In genomic region chr11:63622318-63622717, GRCh38 we compare ENCODE assay signal across 13 cellular contexts. TPM values are rescaled to one million over a fixed set of nuclear protein-coding genes. Genes with fewer than 3 reads are reported as not detected.
A peak's percentile ranks its signal among the peaks of the same experiment; 100 is the strongest.
DNase-seq lines count a peak whose midpoint lies in the region; TF ChIP-seq lines count a peak whose summit lies in the region.
"Had no signal": no experiment of that assay in that cellular context is flagged by ENCODE, and none has a peak within 500 bp of the region (broad histone marks: within the 10 kb centered on the region; RNA-seq: fewer than 3 reads in every experiment).

No MANE protein-coding gene starts in this region.

- H3K9me3 ChIP-seq in right atrium auricular region (no peaks in the 10 kb centered on the region), left ventricle myocardium inferior (replicated peaks) (no peaks in the 10 kb centered on the region)
- H3K9me3 ChIP-seq: heart left ventricle, ovary had no signal

- no peaks in the 10 kb centered on the region for H3K27me3 Mint-ChIP-seq in activated T-helper 2 cell treated with anti-CD3 and anti-CD28 coated beads, Interferon-gamma antibody, Interleukin-2, Interleukin-4, amounts not matched to agents 10 μg/mL and 5 μg/mL and 100 μg/mL, durations not matched to agents 14 hours and 24 hours and 36 hours (ENCODE audit: low read depth)

- DNase-seq in right atrium auricular region (ENCODE audit: low spot score) (peak; percentile 5), left ventricle myocardium inferior (no peak), epithelial cell of prostate (ENCODE audit: low read depth, low spot score) (peak; percentile 45)
- no peak for DNase-seq in activated T-helper 2 cell treated with anti-CD3 and anti-CD28 coated beads, Interferon-gamma antibody, Interleukin-2, Interleukin-4, amounts not matched to agents 10 μg/mL and 5 μg/mL and 100 μg/mL, durations not matched to agents 14 hours and 24 hours and 36 hours (ENCODE audit: low spot score)
- no peak for DNase-seq in effector CD4-positive, alpha-beta T cell
- no peak for DNase-seq in central memory CD4-positive, alpha-beta T cell
- DNase-seq: effector CD8-positive, alpha-beta T cell; heart left ventricle; NCI-H1694 treated with DMSO at 0.1 percent for 48 hours; stimulated activated CD4-positive, alpha-beta T cell treated with anti-CD3 and anti-CD28 coated beads, Interleukin-1b, Interleukin-23, amount 100 ng/mL, for 48 hours; stimulated activated naive CD4-positive, alpha-beta T cell treated with Interleukin-2 at 50 U/mL for 16 hours had no signal

- no peaks in the 10 kb centered on the region for H3K36me3 ChIP-seq in right atrium auricular region
- H3K36me3 ChIP-seq in left ventricle myocardium inferior, result peaks cover 3% of the 10 kb centered on the region
- H3K36me3 ChIP-seq: ovary had no signal

- no peaks in the 10 kb centered on the region for H3K4me1 Mint-ChIP-seq in activated T-helper 2 cell treated with anti-CD3 and anti-CD28 coated beads, Interferon-gamma antibody, Interleukin-2, Interleukin-4, amounts not matched to agents 10 μg/mL and 5 μg/mL and 100 μg/mL, durations not matched to agents 14 hours and 24 hours and 36 hours (ENCODE audit: low read depth)

- H3K4me3 Mint-ChIP-seq in activated T-helper 2 cell treated with anti-CD3 and anti-CD28 coated beads, Interferon-gamma antibody, Interleukin-2, Interleukin-4, amounts not matched to agents 10 μg/mL and 5 μg/mL and 100 μg/mL, durations not matched to agents 14 hours and 24 hours and 36 hours (ENCODE audit: low read depth), result no peak overlapping the region
- H3K4me3 Mint-ChIP-seq: memory B cell had no signal

- no peaks in the 10 kb centered on the region for H3K27me3 ChIP-seq in right atrium auricular region
- H3K27me3 ChIP-seq in left ventricle myocardium inferior (ENCODE audit: low read depth), result no peaks in the 10 kb centered on the region
- H3K27me3 ChIP-seq: heart left ventricle, ovary had no signal

- TF ChIP-seq CTCF in right atrium auricular region (IDR thresholded peaks at IDR 0.05), result no peak
- no peak for TF ChIP-seq CTCF in left ventricle myocardium inferior (IDR thresholded peaks at IDR 0.05; ENCODE audit: borderline replicate concordance)

- H3K4me1 ChIP-seq in right atrium auricular region (no peaks in the 10 kb centered on the region), left ventricle myocardium inferior (peaks cover 3% of the 10 kb centered on the region)

- intact Hi-C loops in left ventricle myocardium inferior (cut with micrococcal nuclease), result no loop called here
- intact Hi-C loops in activated T-helper 2 cell treated with anti-CD3 and anti-CD28 coated beads, Interferon-gamma antibody, Interleukin-2, Interleukin-4, amounts not matched to agents 10 μg/mL and 5 μg/mL and 100 μg/mL, durations not matched to agents 14 hours and 24 hours and 36 hours (cut with micrococcal nuclease), result no loop called here

- H3K4me3 ChIP-seq in right atrium auricular region (no peak overlapping the region), left ventricle myocardium inferior (no peak overlapping the region)
- H3K4me3 ChIP-seq: heart left ventricle, ovary had no signal

- no peak overlapping the region for H3K27ac Mint-ChIP-seq in activated T-helper 2 cell treated with anti-CD3 and anti-CD28 coated beads, Interferon-gamma antibody, Interleukin-2, Interleukin-4, amounts not matched to agents 10 μg/mL and 5 μg/mL and 100 μg/mL, durations not matched to agents 14 hours and 24 hours and 36 hours
- H3K27ac Mint-ChIP-seq: memory B cell had no signal

- H3K36me3 Mint-ChIP-seq in activated T-helper 2 cell treated with anti-CD3 and anti-CD28 coated beads, Interferon-gamma antibody, Interleukin-2, Interleukin-4, amounts not matched to agents 10 μg/mL and 5 μg/mL and 100 μg/mL, durations not matched to agents 14 hours and 24 hours and 36 hours (ENCODE audit: low read depth), result no peaks in the 10 kb centered on the region
- H3K36me3 Mint-ChIP-seq: memory B cell had no signal

- no peaks in the 10 kb centered on the region for H3K9me3 Mint-ChIP-seq in activated T-helper 2 cell treated with anti-CD3 and anti-CD28 coated beads, Interferon-gamma antibody, Interleukin-2, Interleukin-4, amounts not matched to agents 10 μg/mL and 5 μg/mL and 100 μg/mL, durations not matched to agents 14 hours and 24 hours and 36 hours
- H3K9me3 Mint-ChIP-seq: memory B cell had no signal

- H3K27ac ChIP-seq in right atrium auricular region, result no peak overlapping the region
- H3K27ac ChIP-seq in left ventricle myocardium inferior (replicated peaks), result no peak overlapping the region
- no peak overlapping the region for H3K27ac ChIP-seq in epithelial cell of prostate
- H3K27ac ChIP-seq: ovary had no signal

RNA-seq across cellular contexts. Expression of gene PLAAT3, which starts 8.1 kb away (rescaled TPM):
- total RNA-seq in right atrium auricular region, result 100 to 1,000 TPM; 111 TPM
- total RNA-seq in left ventricle myocardium inferior, result 144 TPM
- 15.2 and 17.3 TPM in 2 replicates for total RNA-seq in activated T-helper 2 cell treated with anti-CD3 and anti-CD28 coated beads, Interferon-gamma antibody, Interleukin-2, Interleukin-4, amounts not matched to agents 10 μg/mL and 5 μg/mL and 100 μg/mL, durations not matched to agents 14 hours and 24 hours and 36 hours

RNA-seq across cellular contexts. Expression of gene ATL3, which starts 48.9 kb away (rescaled TPM):
- 10 to 100 TPM; 17.9 to 33.5 TPM for total RNA-seq in right atrium auricular region
- total RNA-seq in left ventricle myocardium inferior, result 13.4 TPM
- total RNA-seq in activated T-helper 2 cell treated with anti-CD3 and anti-CD28 coated beads, Interferon-gamma antibody, Interleukin-2, Interleukin-4, amounts not matched to agents 10 μg/mL and 5 μg/mL and 100 μg/mL, durations not matched to agents 14 hours and 24 hours and 36 hours, result 38.6 and 38.8 TPM in 2 replicates

RNA-seq across cellular contexts. Expression of gene RTN3, which starts 59.0 kb away (rescaled TPM):
- total RNA-seq in right atrium auricular region, result 10 to 100 TPM; 64.4 to 96.3 TPM
- 45.0 TPM for total RNA-seq in left ventricle myocardium inferior
- total RNA-seq in activated T-helper 2 cell treated with anti-CD3 and anti-CD28 coated beads, Interferon-gamma antibody, Interleukin-2, Interleukin-4, amounts not matched to agents 10 μg/mL and 5 μg/mL and 100 μg/mL, durations not matched to agents 14 hours and 24 hours and 36 hours, result 61.1 and 64.1 TPM in 2 replicates

RNA-seq across cellular contexts. Expression of gene PLAAT2, which starts 59.1 kb away (rescaled TPM):
- total RNA-seq in right atrium auricular region (not detected), left ventricle myocardium inferior (not detected)
- not detected in 2 replicates for total RNA-seq in activated T-helper 2 cell treated with anti-CD3 and anti-CD28 coated beads, Interferon-gamma antibody, Interleukin-2, Interleukin-4, amounts not matched to agents 10 μg/mL and 5 μg/mL and 100 μg/mL, durations not matched to agents 14 hours and 24 hours and 36 hours

Comparison
In these comparisons a context has a peak if more than half of its experiments do, and no peak if none do; other contexts are left out.
1. DNase-seq: peak in right atrium auricular region (single experiment) and epithelial cell of prostate (single experiment); none in left ventricle myocardium inferior (single experiment), activated T-helper 2 cell treated with anti-CD3 and anti-CD28 coated beads, Interferon-gamma antibody, Interleukin-2, Interleukin-4, amounts not matched to agents 10 μg/mL and 5 μg/mL and 100 μg/mL, durations not matched to agents 14 hours and 24 hours and 36 hours (single experiment), effector CD4-positive, alpha-beta T cell (single experiment) and central memory CD4-positive, alpha-beta T cell (single experiment).